ENCODE assay signal across 10 cellular contexts in the genomic region with DNA sequence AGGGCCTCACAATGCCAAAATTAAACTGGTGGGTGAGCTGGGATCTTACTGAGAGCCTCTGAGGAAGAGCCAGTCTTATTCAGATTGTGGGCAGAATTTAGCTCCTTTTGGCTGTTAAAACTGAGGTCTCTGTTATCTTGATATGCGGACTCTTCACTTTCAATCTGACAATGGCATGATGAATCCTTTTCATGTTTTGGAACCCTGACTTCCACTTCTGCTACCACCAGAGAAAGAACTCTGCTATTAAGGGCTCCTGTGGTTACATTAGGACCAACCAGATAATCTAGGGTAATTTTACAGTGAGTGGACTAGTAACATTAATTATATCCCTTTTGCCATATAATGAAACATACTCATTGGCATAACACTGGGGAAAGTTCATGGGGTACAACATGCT.
"Had no signal": no experiment of that assay in that cellular context is flagged by ENCODE, and none has a peak within 500 bp of the region (broad histone marks: within the 10 kb centered on the region; RNA-seq: fewer than 3 reads in every experiment).

No MANE protein-coding gene starts in this region.

- ATAC-seq: HCT116, HepG2 had no signal

- H3K9me3 ChIP-seq: HAP-1 had no signal

- H2AFZ ChIP-seq: GM23248 had no signal

- DNase-seq: GM23248, GOT3, H7, HFFc6, KBM-7 had no signal

- H3K27me3 Mint-ChIP-seq: IgD-negative memory B cell had no signal

- H3K4me1 Mint-ChIP-seq: IgD-negative memory B cell had no signal

- H3K36me3 ChIP-seq: HAP-1 had no signal

- H3K4me3 Mint-ChIP-seq: HFFc6, IgD-negative memory B cell had no signal

- H3K36me3 Mint-ChIP-seq: IgD-negative memory B cell had no signal

- H3K4me3 ChIP-seq: GM23248, HAP-1 had no signal

- H3K4me1 ChIP-seq: HAP-1 had no signal

- H3K27ac Mint-ChIP-seq: HFFc6, IgD-negative memory B cell had no signal

- H3K9ac ChIP-seq: GM23248 had no signal

- H3K27ac ChIP-seq: GM23248, HL-60 had no signal
